15 cellular contexts compared by ENCODE assay signal in the genomic region with DNA sequence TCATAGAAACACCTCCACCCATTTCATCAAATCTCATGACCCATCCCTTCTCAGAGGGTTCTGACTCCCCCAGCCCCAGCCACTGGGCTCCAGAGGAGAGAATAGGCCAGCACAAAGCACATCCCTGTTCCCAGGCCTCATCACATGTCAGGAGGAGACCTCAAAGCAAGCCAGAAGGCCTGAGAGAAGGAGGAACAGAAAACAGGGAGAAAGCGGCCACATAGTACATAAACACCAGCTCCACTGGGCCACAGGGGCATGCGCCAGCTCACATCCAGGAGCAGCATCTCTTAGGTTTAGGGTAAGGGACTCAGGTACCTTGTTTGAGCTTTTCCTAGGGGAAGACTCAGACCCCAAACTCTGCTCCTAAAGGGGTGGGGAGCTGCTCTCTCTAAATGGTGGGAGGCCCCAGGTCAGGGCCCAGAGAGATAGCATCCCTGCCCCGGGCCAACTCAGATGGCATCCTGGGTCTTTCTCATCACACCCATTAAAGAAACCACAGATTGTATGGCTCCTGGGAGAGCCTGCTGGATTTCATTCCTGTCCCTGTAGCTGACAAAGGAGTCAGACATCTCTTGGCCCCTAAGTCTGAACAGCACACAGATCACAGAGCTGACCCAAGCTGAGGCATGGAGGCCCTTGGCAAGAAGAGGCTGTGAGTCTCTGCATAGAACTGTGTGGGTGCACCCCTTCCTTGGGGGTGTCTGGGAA. TPM values are rescaled to one million over a fixed set of nuclear protein-coding genes. Genes with fewer than 3 reads are reported as not detected.
DNase-seq lines count a peak whose midpoint lies in the region; ATAC-seq and TF ChIP-seq lines count a peak whose summit lies in the region.
"Had no signal": no experiment of that assay in that cellular context is flagged by ENCODE, and none has a peak within 500 bp of the region (broad histone marks: within the 10 kb centered on the region; RNA-seq: fewer than 3 reads in every experiment).

No MANE protein-coding gene starts in this region.

- no peak for TF ChIP-seq CTCF in esophagus muscularis mucosa (IDR thresholded peaks at IDR 0.05)

- peaks cover 3% of the 10 kb centered on the region for H3K36me3 Mint-ChIP-seq in activated CD4-positive, alpha-beta T cell treated with anti-CD3 and anti-CD28 coated beads, Interleukin-2, amount 10 ng/mL, durations not matched to agents 24 days and 14 days (ENCODE audit: low read depth)
- no peaks in the 10 kb centered on the region for H3K36me3 Mint-ChIP-seq in T-cell
- H3K36me3 Mint-ChIP-seq in stimulated activated effector memory CD8-positive, alpha-beta T cell treated with anti-CD3 and anti-CD28 coated beads, Interleukin-12 subunit alpha, Interleukin-12 subunit beta, amount 100 ng/mL, for 72 hours: peaks cover 26% of the 10 kb centered on the region

- no peaks in the 10 kb centered on the region for H3K9me3 Mint-ChIP-seq in activated CD4-positive, alpha-beta T cell treated with anti-CD3 and anti-CD28 coated beads, Interleukin-2, amount 10 ng/mL, durations not matched to agents 24 days and 14 days
- no peaks in the 10 kb centered on the region for H3K9me3 Mint-ChIP-seq in T-cell
- H3K9me3 Mint-ChIP-seq in stimulated activated effector memory CD8-positive, alpha-beta T cell treated with anti-CD3 and anti-CD28 coated beads, Interleukin-12 subunit alpha, Interleukin-12 subunit beta, amount 100 ng/mL, for 72 hours: no peaks in the 10 kb centered on the region

- 83% methylated on average over 3 of the region's 3 CpGs for WGBS in esophagus muscularis mucosa

- intact Hi-C loops in activated CD4-positive, alpha-beta T cell treated with anti-CD3 and anti-CD28 coated beads, Interleukin-2, amount 10 ng/mL, durations not matched to agents 24 days and 14 days (cut with micrococcal nuclease): no loop called here
- intact Hi-C loops in esophagus muscularis mucosa (cut with DNase I): no loop called here
- intact Hi-C loops in left cardiac atrium (cut with DNase I): no loop called here

- no peak for TF ChIP-seq POLR2A in esophagus muscularis mucosa (IDR thresholded peaks at IDR 0.05; ENCODE audit: low read depth)

- no peaks in the 10 kb centered on the region for H3K9me3 ChIP-seq in esophagus muscularis mucosa

- no peak for DNase-seq in activated CD4-positive, alpha-beta T cell treated with anti-CD3 and anti-CD28 coated beads, Interleukin-2, amount 10 ng/mL, durations not matched to agents 24 days and 14 days
- DNase-seq in activated CD4-positive, alpha-beta T cell treated with anti-CD3 and anti-CD28 coated beads, Interleukin-2, amount 50 U/mL, for 48 hours: no peak
- DNase-seq in T-cell (no peak), esophagus muscularis mucosa (ENCODE audit: extremely low spot score) (no peak), left cardiac atrium (no peak), NOMO-1 (lab: John Stamatoyannopoulos, UW; ENCODE audit: unreplicated experiment in 2 of 2) (no peak), nucleus accumbens (lab: John Stamatoyannopoulos, UW) (no peak)
- no peak for DNase-seq in stimulated activated effector memory CD8-positive, alpha-beta T cell treated with anti-CD3 and anti-CD28 coated beads, Interleukin-12 subunit alpha, Interleukin-12 subunit beta, amount 100 ng/mL, for 72 hours (ENCODE audit: low spot score in 2 of 2)
- DNase-seq: ACHN, DND-41, occipital lobe, PC-3 had no signal

- H3K27ac ChIP-seq in esophagus muscularis mucosa (replicated peaks in 1 of 4): peak overlapping the region in 3 of 4 donors; percentile 83 to 91 (median 89)
- H3K27ac ChIP-seq: HL-60 had no signal

- peaks cover 18 to 44% (median 30%) of the 10 kb centered on the region in 4 donors for H3K4me1 ChIP-seq in esophagus muscularis mucosa

- H3K4me3 ChIP-seq in esophagus muscularis mucosa: no peak overlapping the region

- TF ChIP-seq EP300 in esophagus muscularis mucosa (IDR thresholded peaks at IDR 0.05): no peak

- POLR2A ChIA-PET in T-cell (lab: Charles Lee): interaction anchor here in 1 of 2 donors (1.0 kb wide), 1 partner anchor 8 kb away, joined by 3 read pairs; no protein-coding TSS in a partner anchor

- no peaks in the 10 kb centered on the region for H3K27me3 ChIP-seq in esophagus muscularis mucosa

- peak overlapping the region; percentile 85 for H3K4me3 Mint-ChIP-seq in activated CD4-positive, alpha-beta T cell treated with anti-CD3 and anti-CD28 coated beads, Interleukin-2, amount 10 ng/mL, durations not matched to agents 24 days and 14 days
- peak overlapping the region; percentile 75 to 91 (median 83) for H3K4me3 Mint-ChIP-seq in T-cell
- H3K4me3 Mint-ChIP-seq in stimulated activated effector memory CD8-positive, alpha-beta T cell treated with anti-CD3 and anti-CD28 coated beads, Interleukin-12 subunit alpha, Interleukin-12 subunit beta, amount 100 ng/mL, for 72 hours: peak overlapping the region; percentile 88

- peaks cover 6% of the 10 kb centered on the region for H3K27me3 Mint-ChIP-seq in activated CD4-positive, alpha-beta T cell treated with anti-CD3 and anti-CD28 coated beads, Interleukin-2, amount 10 ng/mL, durations not matched to agents 24 days and 14 days
- no peaks in the 10 kb centered on the region for H3K27me3 Mint-ChIP-seq in T-cell

- H3K27ac Mint-ChIP-seq in activated CD4-positive, alpha-beta T cell treated with anti-CD3 and anti-CD28 coated beads, Interleukin-2, amount 10 ng/mL, durations not matched to agents 24 days and 14 days: peak overlapping the region; percentile 42
- H3K27ac Mint-ChIP-seq in T-cell: peak overlapping the region; percentile 79 to 88
- peak overlapping the region; percentile 91 for H3K27ac Mint-ChIP-seq in stimulated activated effector memory CD8-positive, alpha-beta T cell treated with anti-CD3 and anti-CD28 coated beads, Interleukin-12 subunit alpha, Interleukin-12 subunit beta, amount 100 ng/mL, for 72 hours

- ATAC-seq in T-cell (replicated peaks in 1 of 4) (no peak), left cardiac atrium (no peak)
- no peak for ATAC-seq in stimulated activated effector memory CD8-positive, alpha-beta T cell treated with anti-CD3 and anti-CD28 coated beads, Interleukin-12 subunit alpha, Interleukin-12 subunit beta, amount 100 ng/mL, for 72 hours
- ATAC-seq: PC-3 had no signal

- peaks cover 27% of the 10 kb centered on the region for H3K4me1 Mint-ChIP-seq in activated CD4-positive, alpha-beta T cell treated with anti-CD3 and anti-CD28 coated beads, Interleukin-2, amount 10 ng/mL, durations not matched to agents 24 days and 14 days
- H3K4me1 Mint-ChIP-seq in T-cell: peaks cover 17 to 30% (median 30%) of the 10 kb centered on the region in 3 donors
- peaks cover 67% of the 10 kb centered on the region for H3K4me1 Mint-ChIP-seq in stimulated activated effector memory CD8-positive, alpha-beta T cell treated with anti-CD3 and anti-CD28 coated beads, Interleukin-12 subunit alpha, Interleukin-12 subunit beta, amount 100 ng/mL, for 72 hours

- CTCF ChIA-PET in T-cell (lab: Charles Lee): interaction anchor here in 1 of 2 donors (1.1 kb wide), 1 partner anchor 224 kb away, joined by 3 read pairs; no protein-coding TSS in a partner anchor

- H3K36me3 ChIP-seq in esophagus muscularis mucosa: no peaks in the 10 kb centered on the region

RNA-seq across cellular contexts. Expression of gene SHF, which starts 2.5 kb away (rescaled TPM):
- total RNA-seq in activated CD4-positive, alpha-beta T cell treated with anti-CD3 and anti-CD28 coated beads, Interleukin-2, amount 10 ng/mL, durations not matched to agents 24 days and 14 days: 14.4 and 16.1 TPM in 2 replicates
- total RNA-seq in T-cell (1 to 10 TPM; 5.1 to 6.5 (median 5.6) TPM), esophagus muscularis mucosa (10 to 100 TPM in 2 of 4 donors, 1 to 10 TPM in 2; 4.6 to 15.4 (median 10.2) TPM), left cardiac atrium (1 to 10 TPM; 6.9 to 8.6 TPM)

RNA-seq across cellular contexts. Expression of gene DUOX1, which starts 55.4 kb away (rescaled TPM):
- total RNA-seq in activated CD4-positive, alpha-beta T cell treated with anti-CD3 and anti-CD28 coated beads, Interleukin-2, amount 10 ng/mL, durations not matched to agents 24 days and 14 days: 0.02 and 0.14 TPM in 2 replicates
- total RNA-seq in T-cell: under 1 TPM in 4 of 5 donors, not detected in 1; 0.21 to 0.67 (median 0.34) TPM
- 1 to 10 TPM in 1 of 4 donors, under 1 TPM in 3; 0.33 to 1.7 (median 0.61) TPM for total RNA-seq in esophagus muscularis mucosa
- total RNA-seq in left cardiac atrium: 1 to 10 TPM; 1.9 to 2.6 TPM
- total RNA-seq: H4; occipital lobe; PC-3; T-helper 2 cell treated with Interferon-gamma antibody and Interleukin-4, amounts not matched to agents 100 ng/mL and 5 ng/mL, for 36 hours had no signal

RNA-seq across cellular contexts. Expression of gene DUOXA1, which starts 55.5 kb away (rescaled TPM):
- total RNA-seq in activated CD4-positive, alpha-beta T cell treated with anti-CD3 and anti-CD28 coated beads, Interleukin-2, amount 10 ng/mL, durations not matched to agents 24 days and 14 days: not detected in 2 replicates
- total RNA-seq in T-cell (1 to 10 TPM in 2 of 5 donors, under 1 TPM in 3; 0.40 to 1.6 (median 0.91) TPM), esophagus muscularis mucosa (under 1 TPM in 2 of 4 donors, not detected in 2; 0.13 to 0.52 TPM), left cardiac atrium (1 to 10 TPM; 1.1 to 2.1 TPM)
- total RNA-seq: H4; PC-3; T-helper 2 cell treated with Interferon-gamma antibody and Interleukin-4, amounts not matched to agents 100 ng/mL and 5 ng/mL, for 36 hours had no signal
